In genomic region chr11:36375348-36376314, GRCh38 we compare ENCODE assay signal across 8 cellular contexts.
DNase-seq lines count a peak whose midpoint lies in the region; ATAC-seq and TF ChIP-seq lines count a peak whose summit lies in the region.

No MANE protein-coding gene starts in this region.

- peaks cover 4% of the 10 kb centered on the region for H3K36me3 Mint-ChIP-seq in CD8-positive, alpha-beta T cell

- WGBS in esophagus muscularis mucosa: 35% methylated on average over 18 of the region's 18 CpGs
- 43 to 48% (median 43%) methylated on average over 18 of the region's 18 CpGs for WGBS in psoas muscle, 3 donors

- H3K27ac Mint-ChIP-seq in CD8-positive, alpha-beta T cell: peak overlapping the region; percentile 91

- no peak for DNase-seq in CD8-positive, alpha-beta T cell
- DNase-seq in RWPE1 (ENCODE audit: low spot score) (no peak), esophagus muscularis mucosa (ENCODE audit: extremely low spot score) (no peak), psoas muscle (no peak), NCI-H446 treated with DMSO at 0.1 percent for 48 hours (lab: John Stamatoyannopoulos, UW) (no peak)

- H3K36me3 ChIP-seq in CD8-positive, alpha-beta T cell (ENCODE audit: insufficient read depth, low read length): no peaks in the 10 kb centered on the region
- H3K36me3 ChIP-seq in esophagus muscularis mucosa (no peaks in the 10 kb centered on the region), psoas muscle (ENCODE audit: insufficient read depth in 1 of 2, low read depth in 1 of 2) (no peaks in the 10 kb centered on the region)

- H3K4me3 ChIP-seq in CD8-positive, alpha-beta T cell (ENCODE audit: low read depth, low read length): peak overlapping the region; percentile 47
- peak overlapping the region; percentile 56 to 68 (median 57) for H3K4me3 ChIP-seq in esophagus muscularis mucosa
- peak overlapping the region; percentile 15 for H3K4me3 ChIP-seq in psoas muscle

- no peaks in the 10 kb centered on the region for H3K9me3 Mint-ChIP-seq in CD8-positive, alpha-beta T cell

- H3K4me1 Mint-ChIP-seq in CD8-positive, alpha-beta T cell (ENCODE audit: low read depth): peaks cover 33% of the 10 kb centered on the region

- intact Hi-C loops in CD8-positive, alpha-beta T cell (cut with DNase I, micrococcal nuclease): loop anchor here in 1 of 2 experiments (2.0 kb wide), 1 partner anchor 45 kb away; no protein-coding TSS in a partner anchor
- intact Hi-C loops in esophagus muscularis mucosa (cut with DNase I) (no loop called here), psoas muscle (cut with DNase I) (loop anchor here in 1 of 2 donors (5.0 kb wide), 1 partner anchor 117 kb away; no protein-coding TSS in a partner anchor)

- H3K4me1 ChIP-seq in CD8-positive, alpha-beta T cell (ENCODE audit: insufficient read depth, low read length): peaks cover 3% of the 10 kb centered on the region
- peaks cover 4 to 26% (median 21%) of the 10 kb centered on the region in 4 donors for H3K4me1 ChIP-seq in esophagus muscularis mucosa
- H3K4me1 ChIP-seq in psoas muscle: peaks cover 5% of the 10 kb centered on the region

- no peaks in the 10 kb centered on the region for H3K9me3 ChIP-seq in CD8-positive, alpha-beta T cell (ENCODE audit: low read length)
- H3K9me3 ChIP-seq in esophagus muscularis mucosa (no peaks in the 10 kb centered on the region), psoas muscle (no peaks in the 10 kb centered on the region)

- peak overlapping the region; percentile 92 for H3K4me3 Mint-ChIP-seq in CD8-positive, alpha-beta T cell

- no peak for TF ChIP-seq POLR2A in esophagus muscularis mucosa (IDR thresholded peaks at IDR 0.05; ENCODE audit: low read depth)

- POLR2A ChIA-PET in CD8-positive, alpha-beta T cell (lab: Charles Lee): interaction anchor here (0.6 to 3.4 kb wide), 9 partner anchors 8 to 86 kb away, joined by 3 to 14 read pairs (median 4); no protein-coding TSS in a partner anchor
- POLR2A ChIA-PET in RWPE1 (lab: Yijun Ruan, JAX; ENCODE audit: low non-redundant PET): no interaction called here

- TF ChIP-seq EP300 in esophagus muscularis mucosa (IDR thresholded peaks at IDR 0.05): no peak

- CTCF ChIA-PET in CD8-positive, alpha-beta T cell (lab: Charles Lee): interaction anchor here (1.0 to 2.0 kb wide), 8 partner anchors 15 to 117 kb away, joined by 3 to 11 read pairs (median 4); no protein-coding TSS in a partner anchor
- CTCF ChIA-PET in RWPE1 (lab: Yijun Ruan, JAX): interaction anchor here (0.5 to 3.2 kb wide), 5 partner anchors 9 to 1610 kb away, joined by 3 to 14 read pairs (median 5); no protein-coding TSS in a partner anchor

- peaks cover 40% of the 10 kb centered on the region for H3K27me3 Mint-ChIP-seq in CD8-positive, alpha-beta T cell (ENCODE audit: low read depth)

- peaks cover 2% of the 10 kb centered on the region for H3K27me3 ChIP-seq in CD8-positive, alpha-beta T cell (ENCODE audit: insufficient read depth, low read length)
- H3K27me3 ChIP-seq in esophagus muscularis mucosa (peaks cover 0 to 54% (median 17%) of the 10 kb centered on the region in 4 donors), psoas muscle (ENCODE audit: insufficient read depth in 3 of 3, low read length in 2 of 3) (peaks cover 0 to 22% (median 11%) of the 10 kb centered on the region in 3 donors)

- ATAC-seq in CD8-positive, alpha-beta T cell: peak; percentile 9
- ATAC-seq in psoas muscle (no peak), GM18909 (IDR thresholded peaks at IDR 0.05; ENCODE audit: poor library complexity, unreplicated experiment) (no peak), HG03460 (IDR thresholded peaks at IDR 0.05; ENCODE audit: unreplicated experiment) (no peak), GM18861 (IDR thresholded peaks at IDR 0.05; ENCODE audit: unreplicated experiment) (no peak)

- H3K27ac ChIP-seq in CD8-positive, alpha-beta T cell (ENCODE audit: low read depth, low read length): peak overlapping the region; percentile 48
- H3K27ac ChIP-seq in RWPE1 (peak overlapping the region; percentile 72), esophagus muscularis mucosa (replicated peaks in 1 of 4) (no peak overlapping the region), psoas muscle (no peak overlapping the region)

- TF ChIP-seq CTCF in CD8-positive, alpha-beta T cell (IDR thresholded peaks at IDR 0.05): no peak
- TF ChIP-seq CTCF in RWPE1 (conservative IDR thresholded peaks at IDR 0.05; ENCODE audit: low read depth) (no peak), esophagus muscularis mucosa (IDR thresholded peaks at IDR 0.05) (no peak), psoas muscle (IDR thresholded peaks at IDR 0.05) (no peak)

Comparison
In these comparisons a context has a peak if more than half of its experiments do, and no peak if none do; other contexts are left out.
1. H3K27ac ChIP-seq: peak in CD8-positive, alpha-beta T cell (single experiment) and RWPE1 (single experiment); none in esophagus muscularis mucosa (0 of 4) and psoas muscle (single experiment).
2. Peak in every context shown above with its lines, with median percentiles within 50 percentile points of each other: H3K4me3 ChIP-seq.